ENCODE assay signal across 23 cellular contexts in genomic region chr2:135727968-135728728, GRCh38. TPM values are rescaled to one million over a fixed set of nuclear protein-coding genes. Genes with fewer than 3 reads are reported as not detected.
DNase-seq lines count a peak whose midpoint lies in the region; ATAC-seq and TF ChIP-seq lines count a peak whose summit lies in the region.
"Had no signal": no experiment of that assay in that cellular context is flagged by ENCODE, and none has a peak within 500 bp of the region (broad histone marks: within the 10 kb centered on the region; RNA-seq: fewer than 3 reads in every experiment).

No MANE protein-coding gene starts in this region.

- POLR2A ChIA-PET in Panc1 (lab: Charles Lee), result no interaction called here

- H3K36me3 ChIP-seq in Panc1 (ENCODE audit: control insufficient read depth, insufficient read depth, low read length), result peaks cover 8% of the 10 kb centered on the region

- intact Hi-C loops in Panc1 (cut with micrococcal nuclease; ENCODE audit: unreplicated experiment), result no loop called here

- no peaks in the 10 kb centered on the region for H3K4me1 ChIP-seq in Panc1 (ENCODE audit: control insufficient read depth, insufficient read depth, low read length)

- in situ Hi-C loops in Panc1 (cut with HindIII; ENCODE audit: low pct_unique_long_range_greater_than_20kb, low sequenced_read_pairs), result no loop called here

- BruUV-seq in Panc1 (replicated peaks; lab: Mats Ljungman, UMichigan), result no TSS peak

- ATAC-seq in Panc1 (0 out of 2 replicates have a peak, but pooled peaks have one; percentile 59), HG02798 (IDR thresholded peaks at IDR 0.05; ENCODE audit: poor library complexity, unreplicated experiment) (no peak)
- no peak for ATAC-seq in activated CD4-positive, CD25-positive, alpha-beta regulatory T cell treated with anti-CD3 and anti-CD28 coated beads, Interleukin-2, amount 50 U/mL, for 24 hours
- ATAC-seq: CD8-positive, alpha-beta T cell had no signal

- CTCF ChIA-PET in Panc1 (lab: Charles Lee), result interaction anchor here (0.5 kb wide), 1 partner anchor 581 kb away, joined by 6 read pairs; no protein-coding TSS in a partner anchor

- no peak for TF ChIP-seq CTCF in Panc1 (IDR thresholded peaks at IDR 0.05)

- H3K27ac ChIP-seq in Panc1 (ENCODE audit: low read length), result no peak overlapping the region
- H3K27ac ChIP-seq: 22Rv1, C4-2B, RWPE1, SK-N-MC had no signal

- no peaks in the 10 kb centered on the region for H3K9me3 ChIP-seq in Panc1 (ENCODE audit: control insufficient read depth, insufficient read depth, low read depth, low read length)

- peak; percentile 16 for DNase-seq in NCI-H2171 treated with DMSO at 0.1 percent for 48 hours (lab: John Stamatoyannopoulos, UW)
- no peak for DNase-seq in NCI-H2171 (lab: John Stamatoyannopoulos, UW)
- DNase-seq in DMS 273 treated with DMSO at 0.1 percent for 48 hours (lab: John Stamatoyannopoulos, UW), result peak; percentile 40
- no peak for DNase-seq in Panc1 (ENCODE audit: low read depth, low spot score)
- DNase-seq in left kidney (ENCODE audit: low read depth, low spot score), result peak; percentile 53
- DNase-seq in NAMALWA (ENCODE audit: low spot score), result no peak
- DNase-seq: CD8-positive, alpha-beta T cell; DMS153; DND-41; KBM-7; MV-4-11; NCI-H2081; NCI-H524; NCI-H748 treated with DMSO at 0.1 percent for 48 hours; NK-92 treated with Interleukin-12 subunit alpha and Interleukin-12 subunit beta, amount 100 ng/mL, for 24 hours; SHP77 treated with DMSO at 0.1 percent for 48 hours; SW 1271 had no signal

- H3K4me3 ChIP-seq in Panc1 (ENCODE audit: low read depth in 2 of 2, low read length in 2 of 2), result no peak overlapping the region
- H3K4me3 ChIP-seq: SK-N-MC had no signal

- H3K27me3 ChIP-seq in Panc1 (ENCODE audit: control insufficient read depth, insufficient read depth, low read length), result no peaks in the 10 kb centered on the region

RNA-seq across cellular contexts. Expression of gene UBXN4, which starts 13.5 kb away (rescaled TPM):
- 83.7 TPM for total RNA-seq in Panc1 (2021; ENCODE audit: unreplicated experiment)
- 91.5 TPM for polyA plus RNA-seq in Panc1 (2012; ENCODE audit: insufficient read length)

Comparison
In these comparisons a context has a peak if more than half of its experiments do, and no peak if none do; other contexts are left out.
1. DNase-seq: peak in NCI-H2171 treated with DMSO at 0.1 percent for 48 hours (single experiment), DMS 273 treated with DMSO at 0.1 percent for 48 hours (single experiment) and left kidney (single experiment); none in NCI-H2171 (single experiment), Panc1 (single experiment) and NAMALWA (single experiment).